ENCODE assay signal across 8 cellular contexts in the genomic region with DNA sequence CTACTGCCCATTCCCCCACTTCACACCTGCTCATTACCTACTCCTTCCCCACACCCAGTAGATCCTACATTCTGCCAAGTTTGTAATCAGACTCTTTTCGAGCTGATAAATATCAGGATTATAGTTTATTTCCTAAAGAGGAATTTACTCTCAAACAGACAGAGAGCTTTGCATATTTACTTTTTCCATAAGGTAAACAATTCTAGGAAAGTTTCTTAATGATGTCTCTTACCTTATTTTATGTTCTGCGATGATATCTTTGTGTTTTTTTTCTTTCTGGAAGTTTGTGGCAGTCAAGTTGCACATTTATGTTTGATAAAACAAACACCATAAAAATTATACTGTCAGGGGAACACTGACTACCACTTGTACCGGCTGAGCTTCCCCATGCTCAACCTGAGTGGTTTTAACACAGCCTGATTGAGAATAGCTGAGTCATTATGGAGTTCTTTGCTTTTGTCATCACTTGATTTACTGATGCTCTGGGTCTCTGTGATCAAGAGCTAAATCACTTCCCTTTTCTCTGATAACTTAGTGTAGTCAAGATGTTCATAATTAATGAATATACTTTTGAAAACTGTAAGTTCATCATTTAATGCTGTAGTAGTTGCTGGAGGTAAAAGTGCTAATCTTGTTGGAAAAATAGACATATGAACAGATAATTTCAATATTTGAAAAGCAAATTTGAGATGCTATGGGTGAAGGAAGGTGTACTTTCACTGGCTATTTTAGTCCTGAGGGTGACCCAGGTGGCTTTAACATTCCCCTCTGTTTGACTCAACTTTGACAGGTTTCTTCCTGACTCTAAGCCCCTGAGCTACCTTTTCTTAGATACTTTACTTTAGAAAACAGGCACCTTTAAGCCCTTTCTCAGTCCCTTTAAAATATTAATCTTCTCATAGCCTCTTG.
DNase-seq lines count a peak whose midpoint lies in the region; ATAC-seq and TF ChIP-seq lines count a peak whose summit lies in the region.

No MANE protein-coding gene starts in this region.

- H3K27me3 Mint-ChIP-seq in activated CD8-positive, alpha-beta T cell treated with anti-CD3 and anti-CD28 coated beads for 36 hours, result no peaks in the 10 kb centered on the region

- peaks cover 2% of the 10 kb centered on the region for H3K9me3 Mint-ChIP-seq in activated CD8-positive, alpha-beta T cell treated with anti-CD3 and anti-CD28 coated beads for 36 hours

- no peak for TF ChIP-seq POLR2A in spleen (IDR thresholded peaks at IDR 0.05)

- DNase-seq in glomerular visceral epithelial cell (ENCODE audit: extremely low spot score) (peak; percentile 1), NCI-H1092 (lab: John Stamatoyannopoulos, UW) (no peak), spleen (no peak)
- DNase-seq in activated CD8-positive, alpha-beta T cell treated with anti-CD3 and anti-CD28 coated beads for 36 hours, result no peak

- ATAC-seq in GM18517 (IDR thresholded peaks at IDR 0.05; ENCODE audit: unreplicated experiment) (peak; percentile 65), GM21737 (IDR thresholded peaks at IDR 0.05; ENCODE audit: unreplicated experiment) (peak; percentile 72), HG03521 (IDR thresholded peaks at IDR 0.05; ENCODE audit: unreplicated experiment) (peak; percentile 83)
- ATAC-seq in activated CD4-positive, CD25-positive, alpha-beta regulatory T cell treated with anti-CD3 and anti-CD28 coated beads, Interleukin-2, amount 50 U/mL, for 24 hours, result no peak
- no peak for ATAC-seq in activated CD8-positive, alpha-beta T cell treated with anti-CD3 and anti-CD28 coated beads for 36 hours

- intact Hi-C loops in activated CD8-positive, alpha-beta T cell treated with anti-CD3 and anti-CD28 coated beads for 36 hours (cut with micrococcal nuclease), result no loop called here
- intact Hi-C loops in spleen (cut with DNase I; ENCODE audit: low total_unique reads), result no loop called here

- H3K9me3 ChIP-seq in spleen, result peaks cover 0 to 26% (median 13%) of the 10 kb centered on the region in 8 donors

- H3K4me1 Mint-ChIP-seq in activated CD8-positive, alpha-beta T cell treated with anti-CD3 and anti-CD28 coated beads for 36 hours (ENCODE audit: low read depth), result no peaks in the 10 kb centered on the region

- no peak overlapping the region for H3K27ac Mint-ChIP-seq in activated CD8-positive, alpha-beta T cell treated with anti-CD3 and anti-CD28 coated beads for 36 hours

- POLR2A ChIA-PET in activated CD8-positive, alpha-beta T cell treated with anti-CD3 and anti-CD28 coated beads for 36 hours (lab: Charles Lee), result no interaction called here

- no peak overlapping the region for H3K4me3 ChIP-seq in spleen

- H3K36me3 ChIP-seq in spleen, result no peaks in the 10 kb centered on the region

- no peak overlapping the region for H3K4me3 Mint-ChIP-seq in activated CD8-positive, alpha-beta T cell treated with anti-CD3 and anti-CD28 coated beads for 36 hours

- CTCF ChIA-PET in activated CD8-positive, alpha-beta T cell treated with anti-CD3 and anti-CD28 coated beads for 36 hours (lab: Charles Lee), result no interaction called here

- no peaks in the 10 kb centered on the region for H3K27me3 ChIP-seq in spleen (replicated peaks in 1 of 7)

- H3K4me1 ChIP-seq in spleen, result no peaks in the 10 kb centered on the region

- 24 to 40% (median 26%) methylated on average over 3 of the region's 3 CpGs for WGBS in spleen, 5 donors

- no peak overlapping the region for H3K27ac ChIP-seq in spleen

- H3K36me3 Mint-ChIP-seq in activated CD8-positive, alpha-beta T cell treated with anti-CD3 and anti-CD28 coated beads for 36 hours (ENCODE audit: low read depth), result no peaks in the 10 kb centered on the region

- TF ChIP-seq CTCF in activated CD8-positive, alpha-beta T cell treated with anti-CD3 and anti-CD28 coated beads for 36 hours (IDR thresholded peaks at IDR 0.05), result no peak
- TF ChIP-seq CTCF in spleen (IDR thresholded peaks at IDR 0.05 in 8 of 11, conservative IDR thresholded peaks at IDR 0.05 in 3 of 11), result no peak

Comparison
In these comparisons a context has a peak if more than half of its experiments do, and no peak if none do; other contexts are left out.
1. ATAC-seq: peak in GM18517 (single experiment), GM21737 (single experiment) and HG03521 (single experiment); none in activated CD4-positive, CD25-positive, alpha-beta regulatory T cell treated with anti-CD3 and anti-CD28 coated beads, Interleukin-2, amount 50 U/mL, for 24 hours (0 of 2) and activated CD8-positive, alpha-beta T cell treated with anti-CD3 and anti-CD28 coated beads for 36 hours (single experiment).